In the genomic region with DNA sequence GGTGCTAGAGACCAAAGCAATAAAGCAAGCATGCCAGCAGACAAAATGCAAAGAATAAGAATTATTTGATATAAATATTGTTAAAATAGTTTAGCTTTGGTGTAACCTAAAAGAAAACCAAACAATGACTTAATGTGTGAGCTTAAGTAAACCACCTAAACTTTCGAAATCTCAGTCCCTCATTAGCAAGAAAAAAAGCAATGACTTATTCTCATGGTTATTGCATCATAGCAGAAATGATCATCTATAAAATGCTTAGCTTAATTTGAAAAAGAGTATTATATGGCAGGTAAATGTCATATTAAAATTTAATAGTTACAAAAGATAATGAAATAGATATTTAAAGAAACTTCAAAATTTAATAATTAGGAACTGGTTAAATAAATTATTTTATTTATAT, we compare ENCODE assay signal across 32 cellular contexts.
"Had no signal": no experiment of that assay in that cellular context is flagged by ENCODE, and none has a peak within 500 bp of the region (broad histone marks: within the 10 kb centered on the region; RNA-seq: fewer than 3 reads in every experiment).

No MANE protein-coding gene starts in this region.

- H3K4me3 ChIP-seq: mucosa of descending colon, skin epidermis, thoracic aorta had no signal

- FAIRE-seq: urothelium cell line had no signal

- H3K4me1 ChIP-seq: foreskin keratinocyte had no signal

- H3K9me3 ChIP-seq: thoracic aorta had no signal

- H3K36me3 ChIP-seq: thoracic aorta, WERI-Rb-1 had no signal

- H3K27me3 ChIP-seq: foreskin keratinocyte had no signal

- H3K4me1 Mint-ChIP-seq: activated CD4-positive, alpha-beta memory T cell treated with anti-CD3 and anti-CD28 coated beads, Interleukin-2, amount 10 ng/mL, durations not matched to agents 7 days and 5 days; activated CD4-positive, alpha-beta T cell treated with anti-CD3 and anti-CD28 coated beads, Interleukin-2, amount 10 ng/mL, durations not matched to agents 7 days and 5 days; activated T-helper 17 cell treated with anti-CD3 and anti-CD28 coated beads, Interleukin-2, amount 50 U/mL, for 72 hours; central memory CD8-positive, alpha-beta T cell; endodermal cell; stimulated activated effector memory CD8-positive, alpha-beta T cell treated with anti-CD3 and anti-CD28 coated beads, Interleukin-12 subunit alpha, Interleukin-12 subunit beta, amount 100 ng/mL, for 72 hours had no signal

- H3K27ac ChIP-seq: epithelial cell of prostate, foreskin keratinocyte, skin epidermis, thoracic aorta, WERI-Rb-1 had no signal

- H3K4me3 Mint-ChIP-seq: activated CD4-positive, alpha-beta memory T cell treated with anti-CD3 and anti-CD28 coated beads, Interleukin-2, amount 10 ng/mL, durations not matched to agents 7 days and 5 days; activated CD4-positive, alpha-beta T cell treated with anti-CD3 and anti-CD28 coated beads, Interleukin-2, amount 10 ng/mL, durations not matched to agents 7 days and 5 days; activated T-cell treated with anti-CD3 and anti-CD28 coated beads, Interleukin-2, amount 50 U/mL, for 24 hours; activated T-helper 17 cell treated with anti-CD3 and anti-CD28 coated beads, Interleukin-2, amount 50 U/mL, for 72 hours; central memory CD8-positive, alpha-beta T cell; dendritic cell treated with granulocyte-macrophage colony-stimulating factor and Interleukin-4, amounts not matched to agents 40 ng/mL and 50 ng/mL, for 4 days; endodermal cell; natural killer cell treated with Interleukin-12 subunit alpha and Interleukin-12 subunit beta and Interleukin-15 and Interleukin-18, amount 100 ng/mL, for 72 hours; stimulated activated effector memory CD8-positive, alpha-beta T cell treated with anti-CD3 and anti-CD28 coated beads, Interleukin-12 subunit alpha, Interleukin-12 subunit beta, amount 100 ng/mL, for 72 hours; stimulated activated naive CD8-positive, alpha-beta T cell treated with anti-CD3 and anti-CD28 coated beads, Interleukin-15, Interleukin-2, amounts not matched to agents 100 ng/mL and 50 ng/mL, for 24 hours; T-helper 1 cell treated with Interleukin-12 subunit alpha and Interleukin-12 subunit beta and Interleukin-4 antibody, amounts not matched to agents 30 μg/mL and 1 μg/mL, for 36 hours had no signal

- H3K36me3 Mint-ChIP-seq: stimulated activated effector memory CD8-positive, alpha-beta T cell treated with anti-CD3 and anti-CD28 coated beads, Interleukin-12 subunit alpha, Interleukin-12 subunit beta, amount 100 ng/mL, for 72 hours had no signal

- DNase-seq: activated CD4-positive, alpha-beta memory T cell treated with anti-CD3 and anti-CD28 coated beads, Interleukin-2, amount 10 ng/mL, durations not matched to agents 7 days and 5 days; activated CD4-positive, alpha-beta T cell treated with anti-CD3 and anti-CD28 coated beads, Interleukin-2, amount 10 ng/mL, durations not matched to agents 7 days and 5 days; activated CD8-positive, alpha-beta memory T cell treated with anti-CD3 and anti-CD28 coated beads, Interleukin-2, amount 50 U/mL, for 48 hours; activated gamma-delta T cell treated with Interleukin-2 at 50 U/mL for 16 hours; activated naive CD4-positive, alpha-beta T cell treated with anti-CD3 and anti-CD28 coated beads, Interleukin-2, amount 50 U/mL, for 16 hours; activated T-cell treated with anti-CD3 and anti-CD28 coated beads, Interleukin-2, amount 50 U/mL, for 24 hours; amygdala; endodermal cell; foreskin keratinocyte; islet precursor cell; left cardiac atrium; left ventricle myocardium superior; mucosa of descending colon; stimulated activated CD4-positive, alpha-beta T cell treated with anti-CD3 and anti-CD28 coated beads, Interleukin-12 subunit alpha, Interleukin-12 subunit beta, amount 100 ng/mL, for 4 hours; stimulated activated CD4-positive, alpha-beta T cell treated with anti-CD3 and anti-CD28 coated beads, Interleukin-4, amount 100 ng/mL, for 1 hour; SW 1271; T-helper 9 cell; trophoblast cell; WERI-Rb-1 had no signal

- H3K27ac Mint-ChIP-seq: activated CD4-positive, alpha-beta memory T cell treated with anti-CD3 and anti-CD28 coated beads, Interleukin-2, amount 10 ng/mL, durations not matched to agents 7 days and 5 days; activated CD4-positive, alpha-beta T cell treated with anti-CD3 and anti-CD28 coated beads, Interleukin-2, amount 10 ng/mL, durations not matched to agents 7 days and 5 days; activated T-cell treated with anti-CD3 and anti-CD28 coated beads, Interleukin-2, amount 50 U/mL, for 24 hours; activated T-helper 17 cell treated with anti-CD3 and anti-CD28 coated beads, Interleukin-2, amount 50 U/mL, for 72 hours; dendritic cell treated with granulocyte-macrophage colony-stimulating factor and Interleukin-4, amounts not matched to agents 40 ng/mL and 50 ng/mL, for 4 days; endodermal cell; natural killer cell treated with Interleukin-12 subunit alpha and Interleukin-12 subunit beta and Interleukin-15 and Interleukin-18, amount 100 ng/mL, for 72 hours; stimulated activated effector memory CD8-positive, alpha-beta T cell treated with anti-CD3 and anti-CD28 coated beads, Interleukin-12 subunit alpha, Interleukin-12 subunit beta, amount 100 ng/mL, for 72 hours; stimulated activated naive CD8-positive, alpha-beta T cell treated with anti-CD3 and anti-CD28 coated beads, Interleukin-15, Interleukin-2, amounts not matched to agents 100 ng/mL and 50 ng/mL, for 24 hours; T-helper 1 cell treated with Interleukin-12 subunit alpha and Interleukin-12 subunit beta and Interleukin-4 antibody, amounts not matched to agents 30 μg/mL and 1 μg/mL, for 36 hours had no signal

- ATAC-seq: activated CD4-positive, CD25-positive, alpha-beta regulatory T cell treated with anti-CD3 and anti-CD28 coated beads, Interleukin-2, amount 50 U/mL, for 24 hours; activated T-helper 17 cell treated with anti-CD3 and anti-CD28 coated beads, Interleukin-2, amount 50 U/mL, for 72 hours; foreskin keratinocyte; left cardiac atrium; left ventricle myocardium superior; mucosa of descending colon; natural killer cell treated with Interleukin-12 subunit alpha and Interleukin-12 subunit beta and Interleukin-15 and Interleukin-18, amount 100 ng/mL, for 72 hours; sciatic nerve; stimulated activated effector memory CD8-positive, alpha-beta T cell treated with anti-CD3 and anti-CD28 coated beads, Interleukin-12 subunit alpha, Interleukin-12 subunit beta, amount 100 ng/mL, for 72 hours had no signal

- H3K27me3 Mint-ChIP-seq: activated CD4-positive, alpha-beta memory T cell treated with anti-CD3 and anti-CD28 coated beads, Interleukin-2, amount 10 ng/mL, durations not matched to agents 7 days and 5 days; activated CD4-positive, alpha-beta T cell treated with anti-CD3 and anti-CD28 coated beads, Interleukin-2, amount 10 ng/mL, durations not matched to agents 7 days and 5 days; activated T-cell treated with anti-CD3 and anti-CD28 coated beads, Interleukin-2, amount 50 U/mL, for 24 hours; activated T-helper 17 cell treated with anti-CD3 and anti-CD28 coated beads, Interleukin-2, amount 50 U/mL, for 72 hours; central memory CD8-positive, alpha-beta T cell; dendritic cell treated with granulocyte-macrophage colony-stimulating factor and Interleukin-4, amounts not matched to agents 40 ng/mL and 50 ng/mL, for 4 days; natural killer cell treated with Interleukin-12 subunit alpha and Interleukin-12 subunit beta and Interleukin-15 and Interleukin-18, amount 100 ng/mL, for 72 hours; stimulated activated naive CD8-positive, alpha-beta T cell treated with anti-CD3 and anti-CD28 coated beads, Interleukin-15, Interleukin-2, amounts not matched to agents 100 ng/mL and 50 ng/mL, for 24 hours had no signal
